2 cellular contexts compared by ENCODE assay signal in genomic region chr1:11769274-11769673, GRCh38.
TF ChIP-seq lines count a peak whose summit lies in the region.

No MANE protein-coding gene starts in this region.

TF ChIP-seq in HepG2, 621 proteins besides CTCF, POLR2A, EP300 and RAD21:
- TF ChIP-seq FOXA3 (CRISPR knock-in tag; IDR thresholded peaks at IDR 0.05) (no peak), ZNF121 (CRISPR knock-in tag; IDR thresholded peaks at IDR 0.05) (peak; percentile 47; the same call in 1 of the 2 replicates)

TF ChIP-seq in WTC11, 78 proteins besides CTCF, POLR2A, EP300 and RAD21:
- peak; percentile 34; the same call in 1 of the 2 replicates for TF ChIP-seq ZNF121 (CRISPR knock-in tag; IDR thresholded peaks at IDR 0.05)
- no peak for TF ChIP-seq NFYB (CRISPR knock-in tag; conservative IDR thresholded peaks at IDR 0.05; ENCODE audit: low read depth)
